ENCODE assay signal across 18 cellular contexts in genomic region chr7:131553906-131554305, GRCh38. TPM values are rescaled to one million over a fixed set of nuclear protein-coding genes. Genes with fewer than 3 reads are reported as not detected.
DNase-seq lines count a peak whose midpoint lies in the region; ATAC-seq, FAIRE-seq and TF ChIP-seq lines count a peak whose summit lies in the region.
"Had no signal": no experiment of that assay in that cellular context is flagged by ENCODE, and none has a peak within 500 bp of the region (broad histone marks: within the 10 kb centered on the region; RNA-seq: fewer than 3 reads in every experiment).

No MANE protein-coding gene starts in this region.

- DNase-seq in breast epithelium (ENCODE audit: low spot score in 2 of 2) = no peak
- no peak for DNase-seq in mammary epithelial cell
- no peak for DNase-seq in endothelial cell of umbilical vein (ENCODE audit: low read depth, low spot score)
- DNase-seq in mesendoderm = no peak
- no peak for DNase-seq in upper lobe of right lung
- no peak for DNase-seq in retina
- DNase-seq in NCI-H146 (lab: John Stamatoyannopoulos, UW) = no peak
- DNase-seq in tibial nerve (ENCODE audit: low spot score in 2 of 2) = no peak
- DNase-seq: anterior cingulate cortex; CD8-positive, alpha-beta T cell; effector CD4-positive, alpha-beta T cell; GDM1; NCI-H1417 treated with DMSO at 0.1 percent for 48 hours; stimulated activated CD4-positive, alpha-beta T cell treated with anti-CD3 and anti-CD28 coated beads, Interleukin-2, amount 100 ng/mL, for 24 hours; stimulated activated CD8-positive, alpha-beta memory T cell treated with anti-CD3 and anti-CD28 coated beads, Interleukin-4, amount 100 ng/mL, for 48 hours; transverse colon had no signal

- no peak for ATAC-seq in upper lobe of right lung
- ATAC-seq: CD8-positive, alpha-beta T cell had no signal

- H3K36me3 ChIP-seq in breast epithelium = no peaks in the 10 kb centered on the region
- H3K36me3 ChIP-seq in mammary epithelial cell (ENCODE audit: insufficient read depth, low read length) = no peaks in the 10 kb centered on the region
- no peaks in the 10 kb centered on the region for H3K36me3 ChIP-seq in endothelial cell of umbilical vein (ENCODE audit: control insufficient read depth in 2 of 2, extremely low read depth in 1 of 2, insufficient read depth in 2 of 2, low read length in 2 of 2)
- H3K36me3 ChIP-seq in mesendoderm (ENCODE audit: control insufficient read depth, insufficient read depth, low read length) = no peaks in the 10 kb centered on the region
- H3K36me3 ChIP-seq in upper lobe of right lung = no peaks in the 10 kb centered on the region
- no peaks in the 10 kb centered on the region for H3K36me3 ChIP-seq in tibial nerve
- H3K36me3 ChIP-seq: transverse colon had no signal

- H3K4me3 ChIP-seq in breast epithelium = peak overlapping the region; percentile 63 to 96 (median 68)
- no peak overlapping the region for H3K4me3 ChIP-seq in mammary epithelial cell (replicated peaks in 1 of 3; ENCODE audit: insufficient read depth in 1 of 3, low read depth in 2 of 3, low read length in 3 of 3)
- H3K4me3 ChIP-seq in endothelial cell of umbilical vein (replicated peaks in 1 of 3; ENCODE audit: insufficient read depth in 1 of 3, low read depth in 1 of 3, low read length in 3 of 3) = peak overlapping the region in 2 of 3 experiments; percentile 78 to 82
- peak overlapping the region; percentile 57 for H3K4me3 ChIP-seq in mesendoderm (ENCODE audit: low read length)
- peak overlapping the region; percentile 75 for H3K4me3 ChIP-seq in upper lobe of right lung
- H3K4me3 ChIP-seq in tibial nerve = peak overlapping the region in 1 of 4 donors; percentile 71
- H3K4me3 ChIP-seq: transverse colon had no signal

- H3K4me1 ChIP-seq in breast epithelium (peaks cover 0 to 5% of the 10 kb centered on the region in 2 donors), mammary epithelial cell (ENCODE audit: insufficient read depth, low read length) (peaks cover 16% of the 10 kb centered on the region), endothelial cell of umbilical vein (ENCODE audit: control insufficient read depth, extremely low read depth, insufficient read depth, low read length) (peaks cover 33% of the 10 kb centered on the region), mesendoderm (ENCODE audit: control insufficient read depth, low read depth, low read length) (peaks cover 20% of the 10 kb centered on the region), upper lobe of right lung (peaks cover 17% of the 10 kb centered on the region), tibial nerve (peaks cover 0 to 40% (median 24%) of the 10 kb centered on the region in 4 donors)

- no peak overlapping the region for H4K8ac ChIP-seq in mesendoderm (ENCODE audit: low read depth, low read length)

- no peaks in the 10 kb centered on the region for H4K20me1 ChIP-seq in mammary epithelial cell (ENCODE audit: insufficient read depth, low read length)
- no peaks in the 10 kb centered on the region for H4K20me1 ChIP-seq in endothelial cell of umbilical vein (replicated peaks; ENCODE audit: control insufficient read depth, extremely low read depth, insufficient read depth, low read length)

- H2BK5ac ChIP-seq in mesendoderm (ENCODE audit: low read length) = no peak overlapping the region

- no peaks in the 10 kb centered on the region for H3K79me1 ChIP-seq in mesendoderm (ENCODE audit: low read length)

- CTCF ChIA-PET in mammary epithelial cell (lab: Charles Lee; ENCODE audit: low non-redundant PET) (no interaction called here), endothelial cell of umbilical vein (lab: Charles Lee) (interaction anchor here (0.8 to 2.6 kb wide), 10 partner anchors 9 to 657 kb away, joined by 3 to 15 read pairs (median 4); no protein-coding TSS in a partner anchor)

- WGBS in mammary epithelial cell (ENCODE audit: low coverage, missing lambda C conversion rate) = 86% methylated on average over 2 of the region's 4 CpGs
- no CpG with 5 or more reads among the region's 4 CpGs for WGBS in mesendoderm (ENCODE audit: extremely low coverage, insufficient coverage, low lambda C conversion rate)
- 62 to 70% methylated on average over 4 of the region's 4 CpGs for WGBS in tibial nerve, 2 donors

- no peak overlapping the region for H3K23ac ChIP-seq in mesendoderm (ENCODE audit: low read length)

- H3K9me3 ChIP-seq in breast epithelium = no peaks in the 10 kb centered on the region
- no peaks in the 10 kb centered on the region for H3K9me3 ChIP-seq in mammary epithelial cell (replicated peaks; ENCODE audit: insufficient read depth, low read length)
- H3K9me3 ChIP-seq in endothelial cell of umbilical vein (replicated peaks; ENCODE audit: control insufficient read depth, insufficient read depth, low read length) = no peaks in the 10 kb centered on the region
- no peaks in the 10 kb centered on the region for H3K9me3 ChIP-seq in upper lobe of right lung
- H3K9me3 ChIP-seq in tibial nerve = no peaks in the 10 kb centered on the region
- H3K9me3 ChIP-seq: transverse colon had no signal

- no peak overlapping the region for H3K9ac ChIP-seq in mammary epithelial cell (ENCODE audit: insufficient read depth, low read length)
- no peak overlapping the region for H3K9ac ChIP-seq in endothelial cell of umbilical vein (replicated peaks; ENCODE audit: extremely low read depth, insufficient read depth, low read length)
- peak overlapping the region; percentile 84 for H3K9ac ChIP-seq in mesendoderm (ENCODE audit: low read length)

- in situ Hi-C loops in mammary epithelial cell (cut with MboI; ENCODE audit: low sequenced_read_pairs in 2 of 2) = no loop called here

- no peak overlapping the region for H2BK120ac ChIP-seq in mesendoderm (ENCODE audit: low read depth, low read length)

- H3K9me1 ChIP-seq in endothelial cell of umbilical vein (replicated peaks; ENCODE audit: control insufficient read depth, extremely low read depth, insufficient read depth, low read length) = no peaks in the 10 kb centered on the region

- TF ChIP-seq CTCF in breast epithelium (IDR thresholded peaks at IDR 0.05) (no peak), mammary epithelial cell (conservative IDR thresholded peaks at IDR 0.05 in 1 of 2, IDR thresholded peaks at IDR 0.05 in 1 of 2; ENCODE audit: extremely low read depth in 1 of 2, insufficient read depth in 1 of 2, low read depth in 1 of 2, low read length in 2 of 2) (no peak), endothelial cell of umbilical vein (IDR thresholded peaks at IDR 0.05; ENCODE audit: extremely low read depth in 1 of 2, insufficient read depth in 1 of 2, low read depth in 1 of 2, low read length in 2 of 2) (no peak), upper lobe of right lung (IDR thresholded peaks at IDR 0.05) (no peak), tibial nerve (IDR thresholded peaks at IDR 0.05) (no peak)

- BruUV-seq in mammary epithelial cell (replicated peaks; lab: Mats Ljungman, UMichigan) = no TSS peak
- no TSS peak for BruUV-seq in endothelial cell of umbilical vein (replicated peaks; lab: Mats Ljungman, UMichigan)

- no peak overlapping the region for H3K18ac ChIP-seq in mesendoderm (ENCODE audit: low read length)

- H3K79me2 ChIP-seq in mammary epithelial cell (ENCODE audit: insufficient read depth, low read length) (no peaks in the 10 kb centered on the region), endothelial cell of umbilical vein (ENCODE audit: control insufficient read depth, insufficient read depth, low read length) (peaks cover 74% of the 10 kb centered on the region), mesendoderm (ENCODE audit: control insufficient read depth, insufficient read depth, low read length) (peaks cover 72% of the 10 kb centered on the region)

- H2AK5ac ChIP-seq in mesendoderm (ENCODE audit: low read length) = no peak overlapping the region

- H3K27ac ChIP-seq in breast epithelium = peak overlapping the region in 1 of 2 donors; percentile 48
- H3K27ac ChIP-seq in mammary epithelial cell (ENCODE audit: insufficient read depth, low read depth, low read length) = no peak overlapping the region
- no peak overlapping the region for H3K27ac ChIP-seq in endothelial cell of umbilical vein (ENCODE audit: insufficient read depth, low read depth, low read length)
- H3K27ac ChIP-seq in mesendoderm (ENCODE audit: low read depth, low read length) = no peak overlapping the region
- no peak overlapping the region for H3K27ac ChIP-seq in upper lobe of right lung
- no peak overlapping the region for H3K27ac ChIP-seq in tibial nerve

- H3K27me3 ChIP-seq in breast epithelium (no peaks in the 10 kb centered on the region), mammary epithelial cell (ENCODE audit: insufficient read depth, low read length) (peaks cover 35% of the 10 kb centered on the region), endothelial cell of umbilical vein (ENCODE audit: control insufficient read depth in 2 of 2, insufficient read depth in 2 of 2, low read length in 2 of 2) (no peaks in the 10 kb centered on the region), mesendoderm (ENCODE audit: insufficient read depth, low read length, poor library complexity) (no peaks in the 10 kb centered on the region), upper lobe of right lung (no peaks in the 10 kb centered on the region), tibial nerve (no peaks in the 10 kb centered on the region)

- peak overlapping the region; percentile 89 for H3K56ac ChIP-seq in mesendoderm (ENCODE audit: low read length)

- H2BK15ac ChIP-seq in mesendoderm (replicated peaks; ENCODE audit: low read depth) = no peak overlapping the region

- H3K4me2 ChIP-seq in mammary epithelial cell (ENCODE audit: insufficient read depth, low read depth, low read length) (no peak overlapping the region), endothelial cell of umbilical vein (ENCODE audit: insufficient read depth, low read length) (peak overlapping the region; percentile 88), mesendoderm (ENCODE audit: low read length) (peak overlapping the region; percentile 72)

- POLR2A ChIA-PET in endothelial cell of umbilical vein (lab: Charles Lee) = interaction anchor here (1.4 kb wide), 1 partner anchor 10 kb away, joined by 3 read pairs; no protein-coding TSS in a partner anchor

- no peak overlapping the region for H4K5ac ChIP-seq in mesendoderm (ENCODE audit: low read length)

- dilution Hi-C loops in mammary epithelial cell (cut with HindIII; ENCODE audit: low sequenced_read_pairs) = no loop called here
- dilution Hi-C loops in endothelial cell of umbilical vein (cut with MboI; ENCODE audit: extremely low pct_ligation_motif_present, low sequenced_read_pairs) = no loop called here

- peak; percentile 49 for FAIRE-seq in endothelial cell of umbilical vein (lab: Jason Lieb, UNC)
- FAIRE-seq: A204.1, islet of Langerhans had no signal

- TF ChIP-seq POLR2A in breast epithelium (IDR thresholded peaks at IDR 0.05) = no peak
- no peak for TF ChIP-seq POLR2A in endothelial cell of umbilical vein (IDR thresholded peaks at IDR 0.05; ENCODE audit: low read depth, low read length)
- no peak for TF ChIP-seq POLR2A in tibial nerve (IDR thresholded peaks at IDR 0.05)

- TF ChIP-seq EP300 in tibial nerve (IDR thresholded peaks at IDR 0.05) = no peak

- no peak overlapping the region for H3K4ac ChIP-seq in mesendoderm (ENCODE audit: low read depth, low read length)

- H2AFZ ChIP-seq in mammary epithelial cell (ENCODE audit: low read depth, low read length) = no peak overlapping the region
- H2AFZ ChIP-seq in endothelial cell of umbilical vein (ENCODE audit: low read depth, low read length) = no peak overlapping the region

- intact Hi-C loops in breast epithelium (cut with DNase I; ENCODE audit: low total_unique reads) = no loop called here
- intact Hi-C loops in mammary epithelial cell (cut with micrococcal nuclease) = no loop called here
- intact Hi-C loops in endothelial cell of umbilical vein (cut with micrococcal nuclease) = loop anchor here (1.0 to 10.0 kb wide), 2 partner anchors 8 to 951 kb away; no protein-coding TSS in a partner anchor
- intact Hi-C loops in upper lobe of right lung (cut with DNase I) = no loop called here

RNA-seq across cellular contexts. Expression of gene PODXL, which starts 2.5 kb away (rescaled TPM):
- total RNA-seq in breast epithelium (10 to 100 TPM; 20.3 to 55.6 (median 33.1) TPM), mammary epithelial cell (under 1 TPM; 0.50 to 0.56 TPM), endothelial cell of umbilical vein (156 and 264 TPM in 2 replicates), upper lobe of right lung (99.9 TPM), tibial nerve (10 to 100 TPM; 12.1 to 40.8 (median 34.3) TPM)
- polyA plus RNA-seq in mammary epithelial cell (0.16 TPM), endothelial cell of umbilical vein (86.4 and 97.3 TPM in 2 replicates)
- polyA minus RNA-seq in mammary epithelial cell (not detected), endothelial cell of umbilical vein (119 and 146 TPM in 2 replicates)
- polyA plus RNA-seq in endothelial cell of umbilical vein (2011; cell fraction: cytosol; rRNA removed) = 56.4 and 60.5 TPM in 2 replicates
- polyA plus RNA-seq in endothelial cell of umbilical vein (2011; cell fraction: nucleus; rRNA removed) = 106 and 108 TPM in 2 replicates
- polyA plus RNA-seq in endothelial cell of umbilical vein (2012) = 37.0 and 88.8 TPM in 2 replicates
- 55.5 TPM for polyA minus RNA-seq in endothelial cell of umbilical vein (2011; cell fraction: cytosol; rRNA and poly(A)+ RNA removed)
- 52.4 and 55.8 TPM in 2 replicates for polyA minus RNA-seq in endothelial cell of umbilical vein (2011; cell fraction: nucleus; rRNA and poly(A)+ RNA removed)
- polyA plus RNA-seq in mesendoderm (2013, experiment 1 of 2) = 242 TPM
- 262 TPM for polyA plus RNA-seq in mesendoderm (2013, experiment 2 of 2)

Comparison
In these comparisons a context has a peak if more than half of its experiments do, and no peak if none do; other contexts are left out.
1. H3K4me3 ChIP-seq: peak in breast epithelium (3 of 3), endothelial cell of umbilical vein (2 of 3), mesendoderm (single experiment) and upper lobe of right lung (single experiment); none in mammary epithelial cell (0 of 3).
2. RNA of gene PODXL, which starts 2.5 kb away (total RNA-seq): 156 to 264 TPM in endothelial cell of umbilical vein, 99.9 TPM in upper lobe of right lung (single experiment), 12.1 to 40.8 TPM in tibial nerve and 20.3 to 55.6 TPM in breast epithelium; 0.50 to 0.56 TPM in mammary epithelial cell; every median in the first group is over 4 times any median in the second.